ENCODE assay signal across 8 cellular contexts in genomic region chr5:164013077-164013670, GRCh38.
A peak's percentile ranks its signal among the peaks of the same experiment; 100 is the strongest.
DNase-seq lines count a peak whose midpoint lies in the region; TF ChIP-seq lines count a peak whose summit lies in the region.

No MANE protein-coding gene starts in this region.

- H3K9ac ChIP-seq in SK-N-MC (ENCODE audit: insufficient read length), result no peak overlapping the region

- no peak overlapping the region for H3K27ac ChIP-seq in SK-N-MC

- no peak overlapping the region for H3K4me3 ChIP-seq in SK-N-MC

- H3K9me3 Mint-ChIP-seq in HFFc6 (no peaks in the 10 kb centered on the region), nephron (no peaks in the 10 kb centered on the region)

- H3K27me3 Mint-ChIP-seq in HFFc6 (ENCODE audit: insufficient read depth) (peaks cover 3% of the 10 kb centered on the region; the same call in 1 of the 2 replicates), nephron (ENCODE audit: low read depth) (no peaks in the 10 kb centered on the region)

- H3K9me3 ChIP-seq in SK-N-MC (ENCODE audit: low read depth, low read length), result no peaks in the 10 kb centered on the region

- H3K4me1 Mint-ChIP-seq in HFFc6 (ENCODE audit: low read depth), result peaks cover 20% of the 10 kb centered on the region; the same call in 1 of the 2 replicates
- peaks cover 4% of the 10 kb centered on the region for H3K4me1 Mint-ChIP-seq in nephron

- peak; percentile 41 to 66 for DNase-seq in AML-193 (lab: John Stamatoyannopoulos, UW)
- DNase-seq in HFFc6, result peak; percentile 43
- DNase-seq in M059J (ENCODE audit: low read depth), result peak; percentile 70
- DNase-seq in SK-N-MC (ENCODE audit: low read depth, low spot score), result peak; percentile 57
- DNase-seq in erythroblast (lab: John Stamatoyannopoulos, UW), result peak; percentile 64 to 79
- DNase-seq in stimulated activated naive CD4-positive, alpha-beta T cell treated with Interleukin-2 at 50 U/mL for 16 hours (lab: John Stamatoyannopoulos, UW), result no peak

- H3K4me3 Mint-ChIP-seq in HFFc6 (peak overlapping the region; percentile 40; the same call in 1 of the 2 replicates), nephron (no peak overlapping the region)

- TF ChIP-seq POLR2A in erythroblast (IDR thresholded peaks at IDR 0.05; ENCODE audit: low read length), result no peak

- no peak overlapping the region for H3K27ac Mint-ChIP-seq in HFFc6
- H3K27ac Mint-ChIP-seq in nephron, result no peak overlapping the region

- TF ChIP-seq CTCF in GM12873 (IDR thresholded peaks at IDR 0.05; ENCODE audit: insufficient read depth, low read depth, low read length, missing control alignments) (peak; percentile 61), HFFc6 (IDR thresholded peaks at IDR 0.05) (peak; percentile 86), nephron (IDR thresholded peaks at IDR 0.05; ENCODE audit: unreplicated experiment in 3 of 3) (peak; percentile 63 to 80 (median 68))

- H3K36me3 ChIP-seq in SK-N-MC (ENCODE audit: insufficient read depth, low read length), result no peaks in the 10 kb centered on the region

- H3K36me3 Mint-ChIP-seq in HFFc6 (ENCODE audit: low read depth) (no peaks in the 10 kb centered on the region), nephron (ENCODE audit: low read depth) (no peaks in the 10 kb centered on the region)
